Comparison of ENCODE assay signal across 8 cellular contexts in genomic region chr9:112097712-112098688, GRCh38.
DNase-seq lines count a peak whose midpoint lies in the region; ATAC-seq, FAIRE-seq and TF ChIP-seq lines count a peak whose summit lies in the region.

No MANE protein-coding gene starts in this region.

- H3K36me3 ChIP-seq in RWPE2 (ENCODE audit: low read depth) (no peaks in the 10 kb centered on the region), pancreas (no peaks in the 10 kb centered on the region), upper lobe of right lung (no peaks in the 10 kb centered on the region)

- no peaks in the 10 kb centered on the region for H3K9me3 ChIP-seq in RWPE2 (ENCODE audit: severe bottlenecking)
- no peaks in the 10 kb centered on the region for H3K9me3 ChIP-seq in pancreas
- H3K9me3 ChIP-seq in upper lobe of right lung: no peaks in the 10 kb centered on the region

- DNase-seq in DMS 273 (lab: John Stamatoyannopoulos, UW; ENCODE audit: unreplicated experiment) (peak; percentile 82), DMS 273 treated with DMSO at 0.1 percent for 48 hours (lab: John Stamatoyannopoulos, UW) (no peak), M059J (ENCODE audit: low read depth) (peak; percentile 76), RWPE2 (ENCODE audit: low spot score) (no peak), foreskin melanocyte (peak; percentile 72), pancreas (peak in 4 of 6 donors; percentile 48 to 67 (median 50)), upper lobe of right lung (no peak)
- peak; percentile 32 for DNase-seq in activated T-helper 9 cell treated with anti-CD3 and anti-CD28 coated beads, Interleukin-2, amount 50 U/mL, for 16 hours (ENCODE audit: low read depth)

- H3K4me1 ChIP-seq in RWPE2 (ENCODE audit: insufficient read depth, poor library complexity, severe bottlenecking): no peaks in the 10 kb centered on the region
- H3K4me1 ChIP-seq in pancreas: no peaks in the 10 kb centered on the region
- H3K4me1 ChIP-seq in upper lobe of right lung: peaks cover 2% of the 10 kb centered on the region

- 71 to 74% methylated on average over 15 of the region's 15 CpGs for WGBS in pancreas, 2 donors

- H3K27ac ChIP-seq in RWPE2 (ENCODE audit: poor library complexity, severe bottlenecking) (no peak overlapping the region), pancreas (no peak overlapping the region), upper lobe of right lung (no peak overlapping the region)

- no peak for FAIRE-seq in pancreas (lab: Jason Lieb, UNC)

- ATAC-seq in RWPE2 (ENCODE audit: low read depth) (peak; percentile 76; the same call in 2 of the 3 replicates), pancreas (peak; percentile 80 to 93 (median 90)), upper lobe of right lung (peak; percentile 97)

- H3K4me3 ChIP-seq in RWPE2 (ENCODE audit: severe bottlenecking) (no peak overlapping the region), pancreas (no peak overlapping the region), upper lobe of right lung (no peak overlapping the region)

- intact Hi-C loops in pancreas (cut with DNase I): no loop called here
- intact Hi-C loops in upper lobe of right lung (cut with DNase I): no loop called here

- no peaks in the 10 kb centered on the region for H3K27me3 ChIP-seq in RWPE2 (ENCODE audit: insufficient read depth, poor library complexity, severe bottlenecking)
- H3K27me3 ChIP-seq in pancreas: no peaks in the 10 kb centered on the region
- H3K27me3 ChIP-seq in upper lobe of right lung: no peaks in the 10 kb centered on the region

- peak; percentile 90 for TF ChIP-seq CTCF in RWPE2 (IDR thresholded peaks at IDR 0.05; ENCODE audit: poor library complexity, severe bottlenecking)
- TF ChIP-seq CTCF in pancreas (IDR thresholded peaks at IDR 0.05): peak; percentile 65 to 89 (median 78)
- TF ChIP-seq CTCF in upper lobe of right lung (IDR thresholded peaks at IDR 0.05): peak; percentile 93

Comparison
In these comparisons a context has a peak if more than half of its experiments do, and no peak if none do; other contexts are left out.
1. DNase-seq: peak in DMS 273 (single experiment), M059J (single experiment), activated T-helper 9 cell treated with anti-CD3 and anti-CD28 coated beads, Interleukin-2, amount 50 U/mL, for 16 hours (single experiment), foreskin melanocyte (single experiment) and pancreas (4 of 6); none in DMS 273 treated with DMSO at 0.1 percent for 48 hours (single experiment), RWPE2 (single experiment) and upper lobe of right lung (single experiment).
2. Peak in every context shown above with its lines, with median percentiles within 50 percentile points of each other: ATAC-seq and CTCF ChIP-seq.